In genomic region chr9:89601856-89602562, GRCh38 we compare ENCODE assay signal across 10 cellular contexts. TPM values are rescaled to one million over a fixed set of nuclear protein-coding genes. Genes with fewer than 3 reads are reported as not detected.
"Had no signal": no experiment of that assay in that cellular context is flagged by ENCODE, and none has a peak within 500 bp of the region (broad histone marks: within the 10 kb centered on the region; RNA-seq: fewer than 3 reads in every experiment).

No MANE protein-coding gene starts in this region.

- ATAC-seq: stimulated activated memory B cell treated with anti-CD40 and anti-IgM and Interleukin-4, amounts not matched to agents 10 μg/mL and 1 μg/mL and 100 μg/mL, for 72 hours had no signal

- H3K27ac ChIP-seq: left lung, right atrium auricular region, tibial nerve had no signal

- H3K36me3 Mint-ChIP-seq: memory B cell; stimulated activated memory B cell treated with anti-CD40 and anti-IgM and Interleukin-4, amounts not matched to agents 10 μg/mL and 1 μg/mL and 100 μg/mL, for 72 hours had no signal

- H3K27ac Mint-ChIP-seq: activated naive CD4-positive, alpha-beta T cell treated with anti-CD3 and anti-CD28 coated beads for 36 hours; memory B cell; stimulated activated memory B cell treated with anti-CD40 and anti-IgM and Interleukin-4, amounts not matched to agents 10 μg/mL and 1 μg/mL and 100 μg/mL, for 72 hours had no signal

- H3K9me3 Mint-ChIP-seq: activated naive CD4-positive, alpha-beta T cell treated with anti-CD3 and anti-CD28 coated beads for 36 hours; memory B cell; stimulated activated memory B cell treated with anti-CD40 and anti-IgM and Interleukin-4, amounts not matched to agents 10 μg/mL and 1 μg/mL and 100 μg/mL, for 72 hours had no signal

- H3K27me3 ChIP-seq: right atrium auricular region, tibial nerve had no signal

- H3K36me3 ChIP-seq: left lung, tibial nerve had no signal

- H3K4me3 Mint-ChIP-seq: activated naive CD4-positive, alpha-beta T cell treated with anti-CD3 and anti-CD28 coated beads for 36 hours; memory B cell; stimulated activated memory B cell treated with anti-CD40 and anti-IgM and Interleukin-4, amounts not matched to agents 10 μg/mL and 1 μg/mL and 100 μg/mL, for 72 hours had no signal

- H3K9me3 ChIP-seq: left lung, right atrium auricular region, tibial nerve had no signal

- DNase-seq: activated CD4-positive, alpha-beta T cell treated with anti-CD3 and anti-CD28 coated beads for 48 hours; activated naive CD4-positive, alpha-beta T cell treated with anti-CD3 and anti-CD28 coated beads for 36 hours; left lung; T1000 had no signal

- H3K4me3 ChIP-seq: left lung, right atrium auricular region, smooth muscle cell, tibial nerve had no signal

RNA-seq across cellular contexts. Expression of gene GADD45G, which starts 2.8 kb away (rescaled TPM):
- total RNA-seq: SK-MEL-5 had no signal
